In genomic region chr12:1804545-1805332, GRCh38 we compare ENCODE assay signal across 8 cellular contexts. TPM values are rescaled to one million over a fixed set of nuclear protein-coding genes. Genes with fewer than 3 reads are reported as not detected.
DNase-seq lines count a peak whose midpoint lies in the region; ATAC-seq and TF ChIP-seq lines count a peak whose summit lies in the region.

No MANE protein-coding gene starts in this region.

- H3K4me3 ChIP-seq in KMS-11 (IDR thresholded peaks at IDR 0.05; ENCODE audit: insufficient read depth, low read depth, low read length) (no peak overlapping the region), Peyer's patch (no peak overlapping the region), fibroblast of lung (replicated peaks in 1 of 4; ENCODE audit: control extremely low read depth in 1 of 4, insufficient read depth in 1 of 4, low read depth in 3 of 4, low read length in 4 of 4) (no peak overlapping the region), neuron (ENCODE audit: low read length) (peak overlapping the region; percentile 12), stomach (no peak overlapping the region)

- H3K9ac ChIP-seq in KMS-11 = no peak overlapping the region
- no peak overlapping the region for H3K9ac ChIP-seq in fibroblast of lung (ENCODE audit: insufficient read depth, low read length)

- 57 to 65% (median 64%) methylated on average over 23 to 25 of the region's 25 CpGs for WGBS in stomach, 5 donors

- DNase-seq in DMS114 treated with DMSO at 0.1 percent for 48 hours (lab: John Stamatoyannopoulos, UW; ENCODE audit: unreplicated experiment) (peak; percentile 86), Peyer's patch (peak; percentile 88 to 97 (median 89)), fibroblast of lung (ENCODE audit: low read depth in 2 of 2) (peak; percentile 87 to 90), stomach (peak; percentile 85)
- DNase-seq in activated T-cell treated with anti-CD3 and anti-CD28 coated beads, Interleukin-2, amount 50 U/mL, for 48 hours = peak; percentile 88 to 90

- H3K4me1 ChIP-seq in KMS-11 (ENCODE audit: low read depth, poor library complexity, severe bottlenecking) (peaks cover 7% of the 10 kb centered on the region), Peyer's patch (peaks cover 0 to 3% (median 0%) of the 10 kb centered on the region in 4 donors), fibroblast of lung (ENCODE audit: control insufficient read depth, extremely low read depth, insufficient read depth, low read length) (peaks cover 6% of the 10 kb centered on the region), neuron (ENCODE audit: insufficient read depth, low read length) (no peaks in the 10 kb centered on the region), stomach (peaks cover 0 to 5% (median 3%) of the 10 kb centered on the region in 4 donors)

- no peak for TF ChIP-seq EP300 in stomach (IDR thresholded peaks at IDR 0.05)

- ATAC-seq in GM21576 (IDR thresholded peaks at IDR 0.05; ENCODE audit: unreplicated experiment) = peak; percentile 85

- H3K27ac ChIP-seq in KMS-11 (no peak overlapping the region), Peyer's patch (peak overlapping the region in 2 of 4 donors; percentile 25 to 53), fibroblast of lung (ENCODE audit: insufficient read depth, low read length) (no peak overlapping the region), stomach (peak overlapping the region in 2 of 5 donors; percentile 36 to 53)

- H3K36me3 ChIP-seq in KMS-11 (ENCODE audit: insufficient read depth) = no peaks in the 10 kb centered on the region
- H3K36me3 ChIP-seq in Peyer's patch = no peaks in the 10 kb centered on the region
- H3K36me3 ChIP-seq in fibroblast of lung (ENCODE audit: control insufficient read depth, insufficient read depth, low read length) = no peaks in the 10 kb centered on the region
- no peaks in the 10 kb centered on the region for H3K36me3 ChIP-seq in neuron (ENCODE audit: insufficient read depth, low read length)
- H3K36me3 ChIP-seq in stomach = no peaks in the 10 kb centered on the region

- H4K20me1 ChIP-seq in KMS-11 (ENCODE audit: insufficient read depth) (no peaks in the 10 kb centered on the region), fibroblast of lung (ENCODE audit: control insufficient read depth, extremely low read depth, insufficient read depth, low read length) (no peaks in the 10 kb centered on the region)

- H3K4me2 ChIP-seq in KMS-11 (peak overlapping the region; percentile 67), fibroblast of lung (ENCODE audit: extremely low read depth, insufficient read depth, low read length) (no peak overlapping the region)

- H3K79me2 ChIP-seq in KMS-11 (ENCODE audit: insufficient read depth, low read depth) (no peaks in the 10 kb centered on the region), fibroblast of lung (ENCODE audit: control insufficient read depth, insufficient read depth, low read length) (no peaks in the 10 kb centered on the region)

- peak overlapping the region; percentile 99 for H2AFZ ChIP-seq in KMS-11 (ENCODE audit: low read depth)
- peak overlapping the region; percentile 58 for H2AFZ ChIP-seq in fibroblast of lung (ENCODE audit: low read length)
- H2AFZ ChIP-seq in neuron (ENCODE audit: low read depth, low read length) = peak overlapping the region; percentile 73

- no peak for TF ChIP-seq CTCF in KMS-11 (conservative IDR thresholded peaks at IDR 0.05; ENCODE audit: low read depth, low read length)
- no peak for TF ChIP-seq CTCF in Peyer's patch (IDR thresholded peaks at IDR 0.05)
- TF ChIP-seq CTCF in fibroblast of lung (conservative IDR thresholded peaks at IDR 0.05 in 1 of 2, IDR thresholded peaks at IDR 0.05 in 1 of 2; ENCODE audit: low read depth in 1 of 2, low read length in 2 of 2) = no peak
- TF ChIP-seq CTCF in stomach (IDR thresholded peaks at IDR 0.05) = no peak

- intact Hi-C loops in stomach (cut with DNase I; ENCODE audit: low total_unique reads) = no loop called here

- TF ChIP-seq POLR2A in Peyer's patch (IDR thresholded peaks at IDR 0.05) = no peak
- no peak for TF ChIP-seq POLR2A in stomach (IDR thresholded peaks at IDR 0.05)

- H3K9me3 ChIP-seq in Peyer's patch (no peaks in the 10 kb centered on the region), fibroblast of lung (ENCODE audit: control insufficient read depth, insufficient read depth, low read depth, low read length) (no peaks in the 10 kb centered on the region), neuron (ENCODE audit: low read length) (no peaks in the 10 kb centered on the region), stomach (no peaks in the 10 kb centered on the region)

- no peaks in the 10 kb centered on the region for H3K27me3 ChIP-seq in KMS-11 (ENCODE audit: insufficient read depth, low read depth)
- no peaks in the 10 kb centered on the region for H3K27me3 ChIP-seq in Peyer's patch
- no peaks in the 10 kb centered on the region for H3K27me3 ChIP-seq in fibroblast of lung (ENCODE audit: control insufficient read depth, insufficient read depth, low read length)
- H3K27me3 ChIP-seq in neuron (ENCODE audit: insufficient read depth, low read length) = no peaks in the 10 kb centered on the region
- no peaks in the 10 kb centered on the region for H3K27me3 ChIP-seq in stomach

RNA-seq across cellular contexts. Expression of gene LRTM2, which starts 15.6 kb away (rescaled TPM):
- total RNA-seq in Peyer's patch (not detected), fibroblast of lung (not detected in 2 replicates), stomach (not detected)
- polyA plus RNA-seq in fibroblast of lung (not detected in 2 replicates), stomach (under 1 TPM in 1 of 3 donors, not detected in 2; 0.03 TPM)
- not detected in 2 replicates for polyA plus RNA-seq in fibroblast of lung (2012)
- not detected in 2 replicates for polyA minus RNA-seq in fibroblast of lung (ENCODE audit: low replicate concordance)
